ENCODE assay signal across 1 cellular context in the genomic region with DNA sequence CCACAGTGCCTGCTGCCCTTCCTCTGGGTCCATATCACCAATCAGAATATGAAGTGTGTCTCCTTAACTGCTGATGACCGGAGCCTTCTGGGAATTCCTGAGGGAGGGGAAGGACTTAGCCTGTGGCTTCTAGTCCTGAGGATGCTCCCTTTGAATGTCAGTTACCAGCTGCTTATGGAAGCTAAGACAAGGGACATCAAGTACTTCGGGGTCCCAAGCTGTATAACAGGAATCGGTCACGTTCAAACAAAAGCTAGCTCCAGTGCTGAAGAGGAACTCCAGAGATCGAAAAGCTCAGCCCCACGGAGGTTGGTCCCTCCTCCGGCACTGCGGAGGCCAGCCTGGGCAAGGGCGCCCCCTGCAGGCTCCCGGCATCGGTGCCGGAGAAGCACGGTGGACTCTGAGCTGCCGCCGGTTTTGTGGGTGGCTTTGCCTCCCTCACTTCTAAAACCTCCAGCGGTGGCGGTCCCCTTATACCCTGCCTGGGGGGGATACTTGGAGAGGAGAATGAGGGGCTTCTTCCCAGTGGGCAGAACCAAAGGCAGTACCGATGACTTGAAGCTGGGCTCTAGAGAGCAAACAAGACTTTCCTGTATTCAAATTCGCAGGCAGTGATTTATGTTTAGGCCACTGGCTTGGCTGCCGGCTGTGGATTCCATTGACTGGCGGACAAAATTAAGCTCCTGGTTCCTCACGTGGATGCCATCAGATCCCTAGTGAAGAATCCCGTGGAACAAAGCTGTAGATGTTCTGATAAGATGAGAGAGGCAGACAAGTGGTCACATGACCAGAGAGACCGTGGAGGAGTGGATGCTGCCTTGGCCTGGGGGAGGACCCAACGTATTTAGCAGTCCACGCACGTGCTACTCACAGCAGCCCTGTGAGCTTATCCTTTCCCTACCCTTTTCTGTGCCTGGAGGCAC.
TF ChIP-seq lines count a peak whose summit lies in the region.

No MANE protein-coding gene starts in this region.

TF ChIP-seq in HepG2, 621 proteins besides CTCF, POLR2A, EP300 and RAD21 (continued from another document and continues in another):
- TF ChIP-seq, protein P1, sequence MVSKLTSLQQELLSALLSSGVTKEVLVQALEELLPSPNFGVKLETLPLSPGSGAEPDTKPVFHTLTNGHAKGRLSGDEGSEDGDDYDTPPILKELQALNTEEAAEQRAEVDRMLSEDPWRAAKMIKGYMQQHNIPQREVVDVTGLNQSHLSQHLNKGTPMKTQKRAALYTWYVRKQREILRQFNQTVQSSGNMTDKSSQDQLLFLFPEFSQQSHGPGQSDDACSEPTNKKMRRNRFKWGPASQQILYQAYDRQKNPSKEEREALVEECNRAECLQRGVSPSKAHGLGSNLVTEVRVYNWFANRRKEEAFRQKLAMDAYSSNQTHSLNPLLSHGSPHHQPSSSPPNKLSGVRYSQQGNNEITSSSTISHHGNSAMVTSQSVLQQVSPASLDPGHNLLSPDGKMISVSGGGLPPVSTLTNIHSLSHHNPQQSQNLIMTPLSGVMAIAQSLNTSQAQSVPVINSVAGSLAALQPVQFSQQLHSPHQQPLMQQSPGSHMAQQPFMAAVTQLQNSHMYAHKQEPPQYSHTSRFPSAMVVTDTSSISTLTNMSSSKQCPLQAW (CRISPR knock-in tag; IDR thresholded peaks at IDR 0.05), result peak; percentile 64; the same call in 1 of the 2 replicates
- no peak for TF ChIP-seq PHF20 (CRISPR knock-in tag; IDR thresholded peaks at IDR 0.05)
- TF ChIP-seq SRY (CRISPR knock-in tag; IDR thresholded peaks at IDR 0.05), result peak; percentile 38; the same call in 1 of the 2 replicates
- TF ChIP-seq ZSCAN21 (CRISPR knock-in tag; IDR thresholded peaks at IDR 0.05; ENCODE audit: borderline replicate concordance), result no peak
- TF ChIP-seq, protein P2, sequence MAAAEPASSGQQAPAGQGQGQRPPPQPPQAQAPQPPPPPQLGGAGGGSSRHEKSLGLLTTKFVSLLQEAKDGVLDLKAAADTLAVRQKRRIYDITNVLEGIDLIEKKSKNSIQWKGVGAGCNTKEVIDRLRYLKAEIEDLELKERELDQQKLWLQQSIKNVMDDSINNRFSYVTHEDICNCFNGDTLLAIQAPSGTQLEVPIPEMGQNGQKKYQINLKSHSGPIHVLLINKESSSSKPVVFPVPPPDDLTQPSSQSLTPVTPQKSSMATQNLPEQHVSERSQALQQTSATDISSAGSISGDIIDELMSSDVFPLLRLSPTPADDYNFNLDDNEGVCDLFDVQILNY (CRISPR knock-in tag; conservative IDR thresholded peaks at IDR 0.05), result no peak
- no peak for TF ChIP-seq ZNF569 (CRISPR knock-in tag; IDR thresholded peaks at IDR 0.05; ENCODE audit: borderline replicate concordance)
- no peak for TF ChIP-seq CEBPB (IDR thresholded peaks at IDR 0.05; ENCODE audit: borderline replicate concordance, low read depth, low read length)
- TF ChIP-seq, protein P3, sequence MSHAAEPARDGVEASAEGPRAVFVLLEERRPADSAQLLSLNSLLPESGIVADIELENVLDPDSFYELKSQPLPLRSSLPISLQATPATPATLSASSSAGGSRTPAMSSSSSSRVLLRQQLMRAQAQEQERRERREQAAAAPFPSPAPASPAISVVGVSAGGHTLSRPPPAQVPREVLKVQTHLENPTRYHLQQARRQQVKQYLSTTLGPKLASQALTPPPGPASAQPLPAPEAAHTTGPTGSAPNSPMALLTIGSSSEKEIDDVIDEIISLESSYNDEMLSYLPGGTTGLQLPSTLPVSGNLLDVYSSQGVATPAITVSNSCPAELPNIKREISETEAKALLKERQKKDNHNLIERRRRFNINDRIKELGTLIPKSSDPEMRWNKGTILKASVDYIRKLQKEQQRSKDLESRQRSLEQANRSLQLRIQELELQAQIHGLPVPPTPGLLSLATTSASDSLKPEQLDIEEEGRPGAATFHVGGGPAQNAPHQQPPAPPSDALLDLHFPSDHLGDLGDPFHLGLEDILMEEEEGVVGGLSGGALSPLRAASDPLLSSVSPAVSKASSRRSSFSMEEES (CRISPR knock-in tag; IDR thresholded peaks at IDR 0.05), result no peak
- TF ChIP-seq TARDBP (CRISPR knock-in tag; IDR thresholded peaks at IDR 0.05), result no peak
- peak; percentile 71 for TF ChIP-seq BHLHE40 (IDR thresholded peaks at IDR 0.05; ENCODE audit: low read length)
- TF ChIP-seq, protein P4, sequence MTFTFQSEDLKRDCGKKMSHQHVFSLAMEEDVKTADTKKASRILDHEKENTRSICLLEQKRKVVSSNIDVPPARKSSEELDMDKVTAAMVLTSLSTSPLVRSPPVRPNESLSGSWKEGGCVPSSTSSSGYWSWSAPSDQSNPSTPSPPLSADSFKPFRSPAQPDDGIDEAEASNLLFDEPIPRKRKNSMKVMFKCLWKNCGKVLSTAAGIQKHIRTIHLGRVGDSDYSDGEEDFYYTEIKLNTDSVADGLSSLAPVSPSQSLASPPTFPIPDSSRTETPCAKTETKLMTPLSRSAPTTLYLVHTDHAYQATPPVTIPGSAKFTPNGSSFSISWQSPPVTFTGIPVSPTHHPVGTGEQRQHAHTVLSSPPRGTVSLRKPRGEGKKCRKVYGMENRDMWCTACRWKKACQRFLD (CRISPR knock-in tag; IDR thresholded peaks at IDR 0.05; ENCODE audit: borderline replicate concordance), result no peak
- TF ChIP-seq FOXP1 (IDR thresholded peaks at IDR 0.05), result no peak
- TF ChIP-seq FOXP1 (CRISPR knock-in tag; IDR thresholded peaks at IDR 0.05), result 0 out of 2 replicates have a peak, but pooled peaks have one; percentile 8
- peak; percentile 91 for TF ChIP-seq KDM2A (CRISPR knock-in tag; IDR thresholded peaks at IDR 0.05; ENCODE audit: borderline replicate concordance, low read depth)
- TF ChIP-seq, protein P5, sequence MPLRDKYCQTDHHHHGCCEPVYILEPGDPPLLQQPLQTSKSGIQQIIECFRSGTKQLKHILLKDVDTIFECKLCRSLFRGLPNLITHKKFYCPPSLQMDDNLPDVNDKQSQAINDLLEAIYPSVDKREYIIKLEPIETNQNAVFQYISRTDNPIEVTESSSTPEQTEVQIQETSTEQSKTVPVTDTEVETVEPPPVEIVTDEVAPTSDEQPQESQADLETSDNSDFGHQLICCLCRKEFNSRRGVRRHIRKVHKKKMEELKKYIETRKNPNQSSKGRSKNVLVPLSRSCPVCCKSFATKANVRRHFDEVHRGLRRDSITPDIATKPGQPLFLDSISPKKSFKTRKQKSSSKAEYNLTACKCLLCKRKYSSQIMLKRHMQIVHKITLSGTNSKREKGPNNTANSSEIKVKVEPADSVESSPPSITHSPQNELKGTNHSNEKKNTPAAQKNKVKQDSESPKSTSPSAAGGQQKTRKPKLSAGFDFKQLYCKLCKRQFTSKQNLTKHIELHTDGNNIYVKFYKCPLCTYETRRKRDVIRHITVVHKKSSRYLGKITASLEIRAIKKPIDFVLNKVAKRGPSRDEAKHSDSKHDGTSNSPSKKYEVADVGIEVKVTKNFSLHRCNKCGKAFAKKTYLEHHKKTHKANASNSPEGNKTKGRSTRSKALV (CRISPR knock-in tag; IDR thresholded peaks at IDR 0.05), result no peak
- TF ChIP-seq ZNF431 (CRISPR knock-in tag; IDR thresholded peaks at IDR 0.05; ENCODE audit: borderline replicate concordance, low read depth), result no peak
- TF ChIP-seq ZNF296 (CRISPR knock-in tag; conservative IDR thresholded peaks at IDR 0.05), result no peak
- TF ChIP-seq ZNF761 (CRISPR knock-in tag; conservative IDR thresholded peaks at IDR 0.05), result no peak
- TF ChIP-seq, protein P6, sequence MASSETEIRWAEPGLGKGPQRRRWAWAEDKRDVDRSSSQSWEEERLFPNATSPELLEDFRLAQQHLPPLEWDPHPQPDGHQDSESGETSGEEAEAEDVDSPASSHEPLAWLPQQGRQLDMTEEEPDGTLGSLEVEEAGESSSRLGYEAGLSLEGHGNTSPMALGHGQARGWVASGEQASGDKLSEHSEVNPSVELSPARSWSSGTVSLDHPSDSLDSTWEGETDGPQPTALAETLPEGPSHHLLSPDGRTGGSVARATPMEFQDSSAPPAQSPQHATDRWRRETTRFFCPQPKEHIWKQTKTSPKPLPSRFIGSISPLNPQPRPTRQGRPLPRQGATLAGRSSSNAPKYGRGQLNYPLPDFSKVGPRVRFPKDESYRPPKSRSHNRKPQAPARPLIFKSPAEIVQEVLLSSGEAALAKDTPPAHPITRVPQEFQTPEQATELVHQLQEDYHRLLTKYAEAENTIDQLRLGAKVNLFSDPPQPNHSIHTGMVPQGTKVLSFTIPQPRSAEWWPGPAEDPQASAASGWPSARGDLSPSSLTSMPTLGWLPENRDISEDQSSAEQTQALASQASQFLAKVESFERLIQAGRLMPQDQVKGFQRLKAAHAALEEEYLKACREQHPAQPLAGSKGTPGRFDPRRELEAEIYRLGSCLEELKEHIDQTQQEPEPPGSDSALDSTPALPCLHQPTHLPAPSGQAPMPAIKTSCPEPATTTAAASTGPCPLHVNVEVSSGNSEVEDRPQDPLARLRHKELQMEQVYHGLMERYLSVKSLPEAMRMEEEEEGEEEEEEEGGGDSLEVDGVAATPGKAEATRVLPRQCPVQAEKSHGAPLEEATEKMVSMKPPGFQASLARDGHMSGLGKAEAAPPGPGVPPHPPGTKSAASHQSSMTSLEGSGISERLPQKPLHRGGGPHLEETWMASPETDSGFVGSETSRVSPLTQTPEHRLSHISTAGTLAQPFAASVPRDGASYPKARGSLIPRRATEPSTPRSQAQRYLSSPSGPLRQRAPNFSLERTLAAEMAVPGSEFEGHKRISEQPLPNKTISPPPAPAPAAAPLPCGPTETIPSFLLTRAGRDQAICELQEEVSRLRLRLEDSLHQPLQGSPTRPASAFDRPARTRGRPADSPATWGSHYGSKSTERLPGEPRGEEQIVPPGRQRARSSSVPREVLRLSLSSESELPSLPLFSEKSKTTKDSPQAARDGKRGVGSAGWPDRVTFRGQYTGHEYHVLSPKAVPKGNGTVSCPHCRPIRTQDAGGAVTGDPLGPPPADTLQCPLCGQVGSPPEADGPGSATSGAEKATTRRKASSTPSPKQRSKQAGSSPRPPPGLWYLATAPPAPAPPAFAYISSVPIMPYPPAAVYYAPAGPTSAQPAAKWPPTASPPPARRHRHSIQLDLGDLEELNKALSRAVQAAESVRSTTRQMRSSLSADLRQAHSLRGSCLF (CRISPR knock-in tag; IDR thresholded peaks at IDR 0.05; ENCODE audit: borderline replicate concordance), result no peak
- no peak for TF ChIP-seq HNRNPUL1 (IDR thresholded peaks at IDR 0.05; ENCODE audit: low read depth, low read length)
- no peak for TF ChIP-seq CENPT (CRISPR knock-in tag; IDR thresholded peaks at IDR 0.05; ENCODE audit: low read depth)
- TF ChIP-seq, protein P7, sequence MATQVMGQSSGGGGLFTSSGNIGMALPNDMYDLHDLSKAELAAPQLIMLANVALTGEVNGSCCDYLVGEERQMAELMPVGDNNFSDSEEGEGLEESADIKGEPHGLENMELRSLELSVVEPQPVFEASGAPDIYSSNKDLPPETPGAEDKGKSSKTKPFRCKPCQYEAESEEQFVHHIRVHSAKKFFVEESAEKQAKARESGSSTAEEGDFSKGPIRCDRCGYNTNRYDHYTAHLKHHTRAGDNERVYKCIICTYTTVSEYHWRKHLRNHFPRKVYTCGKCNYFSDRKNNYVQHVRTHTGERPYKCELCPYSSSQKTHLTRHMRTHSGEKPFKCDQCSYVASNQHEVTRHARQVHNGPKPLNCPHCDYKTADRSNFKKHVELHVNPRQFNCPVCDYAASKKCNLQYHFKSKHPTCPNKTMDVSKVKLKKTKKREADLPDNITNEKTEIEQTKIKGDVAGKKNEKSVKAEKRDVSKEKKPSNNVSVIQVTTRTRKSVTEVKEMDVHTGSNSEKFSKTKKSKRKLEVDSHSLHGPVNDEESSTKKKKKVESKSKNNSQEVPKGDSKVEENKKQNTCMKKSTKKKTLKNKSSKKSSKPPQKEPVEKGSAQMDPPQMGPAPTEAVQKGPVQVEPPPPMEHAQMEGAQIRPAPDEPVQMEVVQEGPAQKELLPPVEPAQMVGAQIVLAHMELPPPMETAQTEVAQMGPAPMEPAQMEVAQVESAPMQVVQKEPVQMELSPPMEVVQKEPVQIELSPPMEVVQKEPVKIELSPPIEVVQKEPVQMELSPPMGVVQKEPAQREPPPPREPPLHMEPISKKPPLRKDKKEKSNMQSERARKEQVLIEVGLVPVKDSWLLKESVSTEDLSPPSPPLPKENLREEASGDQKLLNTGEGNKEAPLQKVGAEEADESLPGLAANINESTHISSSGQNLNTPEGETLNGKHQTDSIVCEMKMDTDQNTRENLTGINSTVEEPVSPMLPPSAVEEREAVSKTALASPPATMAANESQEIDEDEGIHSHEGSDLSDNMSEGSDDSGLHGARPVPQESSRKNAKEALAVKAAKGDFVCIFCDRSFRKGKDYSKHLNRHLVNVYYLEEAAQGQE (IDR thresholded peaks at IDR 0.05; ENCODE audit: borderline replicate concordance in 1 of 2, low read depth in 1 of 2, low read length in 2 of 2), result no peak
- TF ChIP-seq ZNF782 (CRISPR knock-in tag; IDR thresholded peaks at IDR 0.05; ENCODE audit: borderline replicate concordance), result no peak
- TF ChIP-seq, protein P8, sequence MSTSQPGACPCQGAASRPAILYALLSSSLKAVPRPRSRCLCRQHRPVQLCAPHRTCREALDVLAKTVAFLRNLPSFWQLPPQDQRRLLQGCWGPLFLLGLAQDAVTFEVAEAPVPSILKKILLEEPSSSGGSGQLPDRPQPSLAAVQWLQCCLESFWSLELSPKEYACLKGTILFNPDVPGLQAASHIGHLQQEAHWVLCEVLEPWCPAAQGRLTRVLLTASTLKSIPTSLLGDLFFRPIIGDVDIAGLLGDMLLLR (CRISPR knock-in tag; IDR thresholded peaks at IDR 0.05), result no peak
- no peak for TF ChIP-seq ZFP41 (CRISPR knock-in tag; IDR thresholded peaks at IDR 0.05; ENCODE audit: borderline replicate concordance)
- no peak for TF ChIP-seq SOX13 (IDR thresholded peaks at IDR 0.05)
- TF ChIP-seq SOX13 (CRISPR knock-in tag; conservative IDR thresholded peaks at IDR 0.05 in 1 of 2, IDR thresholded peaks at IDR 0.05 in 1 of 2), result no peak; a peak in 1 of 4 replicates
- TF ChIP-seq MIER2 (CRISPR knock-in tag; IDR thresholded peaks at IDR 0.05), result 0 out of 2 replicates have a peak, but pooled peaks have one; percentile 54
- no peak for TF ChIP-seq NFIC (IDR thresholded peaks at IDR 0.05; ENCODE audit: low read length)
- TF ChIP-seq ZNF3 (CRISPR knock-in tag; IDR thresholded peaks at IDR 0.05), result no peak
- TF ChIP-seq ATF7 (IDR thresholded peaks at IDR 0.05), result no peak
- TF ChIP-seq ATF7 (CRISPR knock-in tag; IDR thresholded peaks at IDR 0.05), result no peak
- peak; percentile 50 for TF ChIP-seq PHF5A (CRISPR knock-in tag; IDR thresholded peaks at IDR 0.05; ENCODE audit: low read depth, unreplicated experiment)
- no peak for TF ChIP-seq ZFP62 (CRISPR knock-in tag; IDR thresholded peaks at IDR 0.05)
- TF ChIP-seq ZNF792 (CRISPR knock-in tag; IDR thresholded peaks at IDR 0.05), result peak; percentile 74
- TF ChIP-seq, protein P9, sequence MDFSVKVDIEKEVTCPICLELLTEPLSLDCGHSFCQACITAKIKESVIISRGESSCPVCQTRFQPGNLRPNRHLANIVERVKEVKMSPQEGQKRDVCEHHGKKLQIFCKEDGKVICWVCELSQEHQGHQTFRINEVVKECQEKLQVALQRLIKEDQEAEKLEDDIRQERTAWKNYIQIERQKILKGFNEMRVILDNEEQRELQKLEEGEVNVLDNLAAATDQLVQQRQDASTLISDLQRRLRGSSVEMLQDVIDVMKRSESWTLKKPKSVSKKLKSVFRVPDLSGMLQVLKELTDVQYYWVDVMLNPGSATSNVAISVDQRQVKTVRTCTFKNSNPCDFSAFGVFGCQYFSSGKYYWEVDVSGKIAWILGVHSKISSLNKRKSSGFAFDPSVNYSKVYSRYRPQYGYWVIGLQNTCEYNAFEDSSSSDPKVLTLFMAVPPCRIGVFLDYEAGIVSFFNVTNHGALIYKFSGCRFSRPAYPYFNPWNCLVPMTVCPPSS (IDR thresholded peaks at IDR 0.05), result no peak
- no peak for TF ChIP-seq FOXK2 (IDR thresholded peaks at IDR 0.05)
- no peak for TF ChIP-seq MTF2 (CRISPR knock-in tag; IDR thresholded peaks at IDR 0.05; ENCODE audit: borderline replicate concordance)
- no peak for TF ChIP-seq GABPA (IDR thresholded peaks at IDR 0.05; ENCODE audit: low read depth, low read length)
- no peak for TF ChIP-seq GABPA (CRISPR knock-in tag; IDR thresholded peaks at IDR 0.05; ENCODE audit: low read depth)
- no peak for TF ChIP-seq NR2C2 (CRISPR knock-in tag; IDR thresholded peaks at IDR 0.05; ENCODE audit: borderline replicate concordance)
- TF ChIP-seq JDP2 (CRISPR knock-in tag; IDR thresholded peaks at IDR 0.05; ENCODE audit: borderline replicate concordance), result no peak
